ENCODE assay signal across 21 cellular contexts in the genomic region with DNA sequence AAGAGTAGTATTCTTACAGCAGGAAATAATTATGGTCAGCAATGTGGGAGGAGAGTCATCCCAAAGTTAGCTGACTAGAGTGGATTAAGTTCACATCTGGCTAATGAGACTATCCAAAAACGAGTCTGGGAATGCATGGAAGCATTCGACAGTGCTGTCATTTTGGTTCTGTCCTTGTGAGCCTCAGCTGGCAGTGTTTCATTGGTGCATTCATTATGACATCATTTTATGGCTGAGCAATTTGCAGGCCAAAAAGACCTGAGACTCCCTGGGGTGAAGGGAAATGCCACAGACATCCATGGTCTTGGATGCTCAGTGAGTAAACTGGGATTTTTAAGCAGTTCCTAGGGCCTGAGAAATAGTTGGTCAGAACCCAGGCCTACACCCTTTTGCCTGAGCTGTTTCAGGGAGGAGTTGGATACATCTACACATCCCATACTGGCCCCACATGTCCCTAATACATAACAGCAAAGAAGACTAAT.
DNase-seq lines count a peak whose midpoint lies in the region; ATAC-seq and TF ChIP-seq lines count a peak whose summit lies in the region.
"Had no signal": no experiment of that assay in that cellular context is flagged by ENCODE, and none has a peak within 500 bp of the region (broad histone marks: within the 10 kb centered on the region; RNA-seq: fewer than 3 reads in every experiment).

No MANE protein-coding gene starts in this region.

- H3K27me3 ChIP-seq in BJ (ENCODE audit: control insufficient read depth, insufficient read depth, low read length), result no peaks in the 10 kb centered on the region
- H3K27me3 ChIP-seq: adrenal gland had no signal

- H3K27me3 Mint-ChIP-seq in nephron (ENCODE audit: low read depth), result peaks cover 4% of the 10 kb centered on the region
- no peaks in the 10 kb centered on the region for H3K27me3 Mint-ChIP-seq in T-helper 2 cell treated with Interferon-gamma antibody and Interleukin-4, amounts not matched to agents 5 μg/mL and 100 μg/mL, for 36 hours (ENCODE audit: low read depth)

- H3K36me3 ChIP-seq in BJ (ENCODE audit: control insufficient read depth, insufficient read depth, low read length), result no peaks in the 10 kb centered on the region
- H3K36me3 ChIP-seq: adrenal gland had no signal

- H3K4me3 ChIP-seq in BJ (ENCODE audit: low read depth, low read length), result no peak overlapping the region
- H3K4me3 ChIP-seq: adrenal gland had no signal

- TF ChIP-seq CTCF in BJ (IDR thresholded peaks at IDR 0.05; ENCODE audit: insufficient read depth, low read depth, low read length) (no peak), nephron (IDR thresholded peaks at IDR 0.05; ENCODE audit: unreplicated experiment in 3 of 3) (no peak)

- H3K36me3 Mint-ChIP-seq in nephron (ENCODE audit: low read depth), result no peaks in the 10 kb centered on the region
- no peaks in the 10 kb centered on the region for H3K36me3 Mint-ChIP-seq in T-helper 2 cell treated with Interferon-gamma antibody and Interleukin-4, amounts not matched to agents 5 μg/mL and 100 μg/mL, for 36 hours (ENCODE audit: low read depth)
- H3K36me3 Mint-ChIP-seq: CD8-positive, alpha-beta T cell; naive thymus-derived CD4-positive, alpha-beta T cell; stimulated activated effector memory CD8-positive, alpha-beta T cell treated with anti-CD3 and anti-CD28 coated beads, Interleukin-12 subunit alpha, Interleukin-12 subunit beta, amount 100 ng/mL, for 72 hours had no signal

- H3K9me3 Mint-ChIP-seq in nephron, result no peaks in the 10 kb centered on the region
- H3K9me3 Mint-ChIP-seq in T-helper 2 cell treated with Interferon-gamma antibody and Interleukin-4, amounts not matched to agents 5 μg/mL and 100 μg/mL, for 36 hours, result no peaks in the 10 kb centered on the region
- H3K9me3 Mint-ChIP-seq: activated T-cell treated with anti-CD3 and anti-CD28 coated beads, Interleukin-2, amount 50 U/mL, for 4 hours; CD8-positive, alpha-beta T cell; stimulated activated effector memory CD8-positive, alpha-beta T cell treated with anti-CD3 and anti-CD28 coated beads, Interleukin-12 subunit alpha, Interleukin-12 subunit beta, amount 100 ng/mL, for 72 hours; T-helper 1 cell treated with Interleukin-12 subunit alpha and Interleukin-12 subunit beta and Interleukin-4 antibody, amounts not matched to agents 30 μg/mL and 1 μg/mL, for 36 hours had no signal

- POLR2A ChIA-PET in BJ (lab: Charles Lee), result interaction anchor here (1.0 to 1.6 kb wide), 3 partner anchors 14 to 199 kb away, joined by 3 to 11 read pairs (median 9); partner anchors contain the start of gene CCN2

- H3K4me1 Mint-ChIP-seq in nephron, result peaks cover 16% of the 10 kb centered on the region
- no peaks in the 10 kb centered on the region for H3K4me1 Mint-ChIP-seq in T-helper 2 cell treated with Interferon-gamma antibody and Interleukin-4, amounts not matched to agents 5 μg/mL and 100 μg/mL, for 36 hours (ENCODE audit: low read depth)
- H3K4me1 Mint-ChIP-seq: naive thymus-derived CD4-positive, alpha-beta T cell; stimulated activated effector memory CD8-positive, alpha-beta T cell treated with anti-CD3 and anti-CD28 coated beads, Interleukin-12 subunit alpha, Interleukin-12 subunit beta, amount 100 ng/mL, for 72 hours had no signal

- DNase-seq in BJ (ENCODE audit: low read depth) (peak; percentile 100), HT1080 (ENCODE audit: low read depth) (peak; percentile 66), dedifferentiated amniotic fluid mesenchymal stem cell (ENCODE audit: extremely low spot score) (peak; percentile 89)
- no peak for DNase-seq in T-helper 2 cell treated with Interferon-gamma antibody and Interleukin-4, amounts not matched to agents 5 μg/mL and 100 μg/mL, for 36 hours (ENCODE audit: low spot score)
- DNase-seq: activated CD4-positive, alpha-beta T cell treated with anti-CD3 and anti-CD28 coated beads for 4 hours; activated T-cell treated with anti-CD3 and anti-CD28 coated beads, Interleukin-2, amount 50 U/mL, for 4 hours; adrenal gland; CD8-positive, alpha-beta T cell; kidney; naive thymus-derived CD4-positive, alpha-beta T cell; NCI-H2081 treated with DMSO at 0.1 percent for 48 hours; NCI-H774; RPMI8226; stimulated activated CD4-positive, alpha-beta T cell treated with anti-CD3 and anti-CD28 coated beads, Interleukin-4, amount 100 ng/mL, for 24 hours had no signal

- CTCF ChIA-PET in BJ (lab: Yijun Ruan, JAX), result interaction anchor here (0.5 to 1.6 kb wide), 5 partner anchors 16 to 223 kb away, joined by 3 to 6 read pairs (median 3); no protein-coding TSS in a partner anchor

- ATAC-seq in GM18873 (IDR thresholded peaks at IDR 0.05; ENCODE audit: low FRiP score, unreplicated experiment), result no peak
- ATAC-seq in GM18858 (IDR thresholded peaks at IDR 0.05; ENCODE audit: unreplicated experiment), result no peak
- ATAC-seq in HG02610 (IDR thresholded peaks at IDR 0.05; ENCODE audit: unreplicated experiment), result no peak
- ATAC-seq: activated T-cell treated with anti-CD3 and anti-CD28 coated beads, Interleukin-2, amount 50 U/mL, for 4 hours; CD8-positive, alpha-beta T cell; HCT116; naive thymus-derived CD4-positive, alpha-beta T cell; stimulated activated effector memory CD8-positive, alpha-beta T cell treated with anti-CD3 and anti-CD28 coated beads, Interleukin-12 subunit alpha, Interleukin-12 subunit beta, amount 100 ng/mL, for 72 hours had no signal

- peak overlapping the region in 2 of 3 experiments; percentile 81 to 94 for H3K27ac Mint-ChIP-seq in nephron
- H3K27ac Mint-ChIP-seq in T-helper 2 cell treated with Interferon-gamma antibody and Interleukin-4, amounts not matched to agents 5 μg/mL and 100 μg/mL, for 36 hours, result no peak overlapping the region
- H3K27ac Mint-ChIP-seq: CD8-positive, alpha-beta T cell; naive thymus-derived CD4-positive, alpha-beta T cell; stimulated activated effector memory CD8-positive, alpha-beta T cell treated with anti-CD3 and anti-CD28 coated beads, Interleukin-12 subunit alpha, Interleukin-12 subunit beta, amount 100 ng/mL, for 72 hours had no signal

- H3K4me3 Mint-ChIP-seq in nephron, result no peak overlapping the region
- H3K4me3 Mint-ChIP-seq in T-helper 2 cell treated with Interferon-gamma antibody and Interleukin-4, amounts not matched to agents 5 μg/mL and 100 μg/mL, for 36 hours, result no peak overlapping the region
- H3K4me3 Mint-ChIP-seq: activated T-cell treated with anti-CD3 and anti-CD28 coated beads, Interleukin-2, amount 50 U/mL, for 4 hours; CD8-positive, alpha-beta T cell; naive thymus-derived CD4-positive, alpha-beta T cell; stimulated activated effector memory CD8-positive, alpha-beta T cell treated with anti-CD3 and anti-CD28 coated beads, Interleukin-12 subunit alpha, Interleukin-12 subunit beta, amount 100 ng/mL, for 72 hours; T-helper 1 cell treated with Interleukin-12 subunit alpha and Interleukin-12 subunit beta and Interleukin-4 antibody, amounts not matched to agents 30 μg/mL and 1 μg/mL, for 36 hours had no signal
